15 cellular contexts compared by ENCODE assay signal in the genomic region with DNA sequence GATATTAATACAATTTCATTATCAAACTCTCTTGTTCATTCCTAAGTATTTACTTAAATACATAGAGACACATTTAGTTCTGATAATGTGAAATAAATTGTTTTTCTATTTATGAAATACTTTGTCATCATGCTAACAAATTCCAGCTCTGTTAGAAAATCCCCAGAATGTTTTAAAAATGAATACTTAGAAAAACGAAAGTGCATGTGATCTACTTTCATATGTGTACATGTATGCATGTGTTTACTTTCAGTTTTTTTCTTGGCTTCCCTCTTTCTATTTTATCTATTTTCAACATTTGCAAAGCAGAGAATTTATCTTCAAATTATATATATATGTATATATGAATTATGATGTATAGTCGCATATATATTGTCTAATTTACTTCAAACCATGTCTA.
DNase-seq lines count a peak whose midpoint lies in the region; ATAC-seq, FAIRE-seq and TF ChIP-seq lines count a peak whose summit lies in the region.
"Had no signal": no experiment of that assay in that cellular context is flagged by ENCODE, and none has a peak within 500 bp of the region (broad histone marks: within the 10 kb centered on the region; RNA-seq: fewer than 3 reads in every experiment).

No MANE protein-coding gene starts in this region.

- no peak for TF ChIP-seq CTCF in OCI-LY1 (IDR thresholded peaks at IDR 0.05; ENCODE audit: low read length)

- H2AFZ ChIP-seq in OCI-LY1 (ENCODE audit: low read length) = peak overlapping the region; percentile 81; the same call in 1 of the 2 replicates

- ATAC-seq in GM18511 (IDR thresholded peaks at IDR 0.05; ENCODE audit: unreplicated experiment) = peak; percentile 21
- peak; percentile 34 for ATAC-seq in GM18868 (IDR thresholded peaks at IDR 0.05; ENCODE audit: unreplicated experiment)
- ATAC-seq in HG03520 (IDR thresholded peaks at IDR 0.05; ENCODE audit: unreplicated experiment) = no peak
- ATAC-seq: CD8-positive, alpha-beta T cell; GM23338 had no signal

- H3K79me2 ChIP-seq in OCI-LY1 (ENCODE audit: insufficient read depth, low read length) = no peaks in the 10 kb centered on the region

- no peaks in the 10 kb centered on the region for H3K27me3 ChIP-seq in OCI-LY1 (ENCODE audit: insufficient read depth, low read length)

- peaks cover 14% of the 10 kb centered on the region for H3K4me1 ChIP-seq in OCI-LY1 (ENCODE audit: insufficient read depth, low read length, severe bottlenecking)

- no peaks in the 10 kb centered on the region for H3K9me3 ChIP-seq in OCI-LY1 (ENCODE audit: low read length)

- FAIRE-seq in islet of Langerhans (lab: Jason Lieb, UNC) = peak; percentile 43
- FAIRE-seq: A204.1 had no signal

- H3K4me3 ChIP-seq in OCI-LY1 (ENCODE audit: low read depth, low read length, poor library complexity, severe bottlenecking) = no peak overlapping the region
- H3K4me3 ChIP-seq: GM23338 had no signal

- no peaks in the 10 kb centered on the region for H3K36me3 ChIP-seq in OCI-LY1 (ENCODE audit: insufficient read depth, low read length)

- no peak overlapping the region for H3K27ac ChIP-seq in OCI-LY1 (ENCODE audit: low read depth, low read length, poor library complexity, severe bottlenecking)

- no peak overlapping the region for H3K4me2 ChIP-seq in OCI-LY1 (ENCODE audit: low read length)
- H3K4me2 ChIP-seq: GM23338 had no signal

- H3K9ac ChIP-seq in OCI-LY1 (ENCODE audit: low read length) = no peak overlapping the region

- no peaks in the 10 kb centered on the region for H4K20me1 ChIP-seq in OCI-LY1 (ENCODE audit: insufficient read depth, low read length)

- no peaks in the 10 kb centered on the region for H3F3A ChIP-seq in OCI-LY1 (ENCODE audit: insufficient read depth, low read length)

- DNase-seq in ureter (ENCODE audit: low spot score) = no peak
- DNase-seq in NCI-H526 (lab: John Stamatoyannopoulos, UW) = no peak
- DNase-seq: CD8-positive, alpha-beta T cell; DMS153; DMS79 treated with DMSO at 0.1 percent for 48 hours; EL; H7; KG1 had no signal

- no peaks in the 10 kb centered on the region for H3K9me2 ChIP-seq in OCI-LY1 (ENCODE audit: low read depth, low read length)
